Comparison of ENCODE assay signal across 26 cellular contexts in the genomic region with DNA sequence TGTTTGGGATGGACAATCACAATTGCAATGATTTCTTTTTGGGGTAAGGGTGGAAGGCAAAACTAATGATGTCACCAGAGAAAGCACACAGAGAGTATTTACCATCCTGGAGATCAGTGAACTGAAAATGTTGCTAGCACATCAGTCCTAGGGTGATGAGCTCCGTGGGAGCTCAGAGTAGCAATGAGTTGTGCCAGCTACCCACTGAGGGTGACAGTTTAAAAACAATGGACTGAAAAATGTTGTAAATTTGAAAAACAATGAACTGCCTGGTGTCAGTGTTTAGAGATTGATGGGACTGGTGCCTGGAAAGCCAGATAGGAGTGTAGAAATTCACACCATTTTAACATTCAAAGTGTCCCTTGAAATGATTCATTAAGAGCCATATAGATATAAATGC.
"Had no signal": no experiment of that assay in that cellular context is flagged by ENCODE, and none has a peak within 500 bp of the region (broad histone marks: within the 10 kb centered on the region; RNA-seq: fewer than 3 reads in every experiment).

No MANE protein-coding gene starts in this region.

- H3K27me3 ChIP-seq: esophagus muscularis mucosa, spleen, testis, vagina had no signal

- H2AFZ ChIP-seq: hepatocyte had no signal

- H3K36me3 ChIP-seq: esophagus muscularis mucosa, spleen, vagina had no signal

- H3K4me3 Mint-ChIP-seq: activated T-cell treated with anti-CD3 and anti-CD28 coated beads, Interleukin-2, amount 50 U/mL, for 24 hours; activated T-helper 17 cell treated with anti-CD3 and anti-CD28 coated beads, Interleukin-2, amount 50 U/mL, for 72 hours; brain; immature natural killer cell; natural killer cell; type B pancreatic cell had no signal

- H3K79me2 ChIP-seq: hepatocyte had no signal

- H3K4me3 ChIP-seq: esophagus muscularis mucosa, hepatocyte, spleen, testis, vagina had no signal

- H3K4me1 Mint-ChIP-seq: activated T-helper 17 cell treated with anti-CD3 and anti-CD28 coated beads, Interleukin-2, amount 50 U/mL, for 72 hours; immature natural killer cell; natural killer cell had no signal

- H3K4me1 ChIP-seq: esophagus muscularis mucosa, spleen, testis had no signal

- FAIRE-seq: endothelial cell of umbilical vein, frontal cortex had no signal

- H3K9me3 Mint-ChIP-seq: activated T-cell treated with anti-CD3 and anti-CD28 coated beads, Interleukin-2, amount 50 U/mL, for 24 hours; activated T-helper 17 cell treated with anti-CD3 and anti-CD28 coated beads, Interleukin-2, amount 50 U/mL, for 72 hours; natural killer cell; type B pancreatic cell had no signal

- H3K9me3 ChIP-seq: testis, vagina had no signal

- ATAC-seq: activated naive CD4-positive, alpha-beta T cell treated with anti-CD3 and anti-CD28 coated beads, Interleukin-2, amount 50 U/mL, for 72 hours; activated T-helper 17 cell treated with anti-CD3 and anti-CD28 coated beads, Interleukin-2, amount 50 U/mL, for 72 hours; left ventricle myocardium superior; natural killer cell had no signal

- H3K27ac ChIP-seq: esophagus muscularis mucosa, hepatocyte, spleen, testis, vagina had no signal

- H3K4me2 ChIP-seq: hepatocyte had no signal

- H3K36me3 Mint-ChIP-seq: activated naive CD4-positive, alpha-beta T cell treated with anti-CD3 and anti-CD28 coated beads, Interleukin-2, amount 50 U/mL, for 72 hours; brain; immature natural killer cell; natural killer cell; type B pancreatic cell had no signal

- H3K27ac Mint-ChIP-seq: activated naive CD4-positive, alpha-beta T cell treated with anti-CD3 and anti-CD28 coated beads, Interleukin-2, amount 50 U/mL, for 72 hours; activated T-cell treated with anti-CD3 and anti-CD28 coated beads, Interleukin-2, amount 50 U/mL, for 24 hours; activated T-helper 17 cell treated with anti-CD3 and anti-CD28 coated beads, Interleukin-2, amount 50 U/mL, for 72 hours; brain; immature natural killer cell; natural killer cell; progenitor cell of endocrine pancreas; type B pancreatic cell had no signal

- DNase-seq: activated T-cell treated with anti-CD3 and anti-CD28 coated beads, Interleukin-2, amount 50 U/mL, for 24 hours; aorta; central memory CD4-positive, alpha-beta T cell; dermis blood vessel endothelial cell; effector CD8-positive, alpha-beta T cell; glutamatergic neuron; immature natural killer cell; left ventricle myocardium superior; mammary epithelial cell; midbrain; natural killer cell; spleen; stimulated activated CD4-positive, alpha-beta T cell treated with anti-CD3 and anti-CD28 coated beads, Interleukin-4, amount 100 ng/mL, for 1 hour; stimulated activated naive CD4-positive, alpha-beta T cell; T-helper 9 cell; testis had no signal

- H3K27me3 Mint-ChIP-seq: progenitor cell of endocrine pancreas had no signal
